21 cellular contexts compared by ENCODE assay signal in genomic region chr12:72083096-72083825, GRCh38.
DNase-seq lines count a peak whose midpoint lies in the region.
"Had no signal": no experiment of that assay in that cellular context is flagged by ENCODE, and none has a peak within 500 bp of the region (broad histone marks: within the 10 kb centered on the region; RNA-seq: fewer than 3 reads in every experiment).

No MANE protein-coding gene starts in this region.

- H3K36me3 ChIP-seq in neuronal stem cell (replicated peaks in 1 of 2; ENCODE audit: control insufficient read depth in 2 of 2, insufficient read depth in 2 of 2, low read length in 2 of 2) = no peaks in the 10 kb centered on the region
- H3K36me3 ChIP-seq: SJSA1 had no signal

- H2BK12ac ChIP-seq in neuronal stem cell (ENCODE audit: low read length) = no peak overlapping the region

- H3K9me3 ChIP-seq in neuronal stem cell (replicated peaks in 1 of 2; ENCODE audit: control insufficient read depth in 2 of 2, insufficient read depth in 1 of 2, low read depth in 1 of 2, low read length in 2 of 2) = no peaks in the 10 kb centered on the region
- H3K9me3 ChIP-seq: Caco-2, SJSA1 had no signal

- H3K4me1 ChIP-seq in neuronal stem cell (ENCODE audit: control insufficient read depth in 2 of 2, insufficient read depth in 1 of 2, low read depth in 1 of 2, low read length in 2 of 2) = peaks cover 0 to 3% of the 10 kb centered on the region in 2 donors
- H3K4me1 ChIP-seq: Caco-2, SJSA1 had no signal

- no peak overlapping the region for H3K18ac ChIP-seq in neuronal stem cell (ENCODE audit: low read length)

- H3K4ac ChIP-seq in neuronal stem cell (ENCODE audit: low read length) = no peak overlapping the region

- H3K27me3 ChIP-seq in neuronal stem cell (ENCODE audit: control insufficient read depth in 3 of 3, insufficient read depth in 3 of 3, low read depth in 1 of 3, low read length in 3 of 3) = no peaks in the 10 kb centered on the region
- H3K27me3 ChIP-seq: SJSA1 had no signal

- H2AFZ ChIP-seq in neuronal stem cell (ENCODE audit: low read length) = peak overlapping the region; percentile 2

- peak overlapping the region; percentile 3 for H3K27ac ChIP-seq in neuronal stem cell (replicated peaks; ENCODE audit: low read length)
- H3K27ac ChIP-seq: SJSA1 had no signal

- H2BK5ac ChIP-seq in neuronal stem cell (ENCODE audit: low read length) = no peak overlapping the region

- peak; percentile 14 to 53 for DNase-seq in NCI-H524 (lab: John Stamatoyannopoulos, UW)
- no peak for DNase-seq in NCI-H524 treated with DMSO at 0.1 percent for 48 hours (lab: John Stamatoyannopoulos, UW)
- peak; percentile 44 for DNase-seq in NCI-H1694 treated with DMSO at 0.1 percent for 48 hours (lab: John Stamatoyannopoulos, UW)
- peak; percentile 96 for DNase-seq in cerebellar cortex (ENCODE audit: low spot score)
- no peak for DNase-seq in neuronal stem cell (ENCODE audit: low spot score)
- DNase-seq in NCI-H2029 (lab: John Stamatoyannopoulos, UW) = no peak
- DNase-seq in NCI-H1048 (lab: John Stamatoyannopoulos, UW) = no peak
- DNase-seq in DMS53 treated with DMSO at 0.1 percent for 48 hours (lab: John Stamatoyannopoulos, UW; ENCODE audit: unreplicated experiment) = no peak
- DNase-seq: Caco-2; CD4-positive, alpha-beta memory T cell; DMS79 treated with DMSO at 0.1 percent for 48 hours; IMR-90; KG1; NCI-H1092 treated with DMSO at 0.1 percent for 48 hours; NCI-H1436; NCI-H1930; NCI-H774; Right ventricle myocardium superior; RPMI8226; T-cell had no signal

- H3K79me1 ChIP-seq in neuronal stem cell (ENCODE audit: low read depth, low read length) = no peaks in the 10 kb centered on the region

- no peak overlapping the region for H4K8ac ChIP-seq in neuronal stem cell (ENCODE audit: low read depth, low read length)

- no peak overlapping the region for H4K91ac ChIP-seq in neuronal stem cell (ENCODE audit: low read depth, low read length, poor library complexity)

- H3K4me2 ChIP-seq in neuronal stem cell (ENCODE audit: insufficient read depth, low read length, poor library complexity, severe bottlenecking) = no peak overlapping the region

- no peak overlapping the region for H2AK5ac ChIP-seq in neuronal stem cell (ENCODE audit: low read depth, low read length)

- H3K4me3 ChIP-seq in neuronal stem cell (ENCODE audit: low read length in 2 of 2) = no peak overlapping the region
- H3K4me3 ChIP-seq: SJSA1 had no signal

- H3K23ac ChIP-seq in neuronal stem cell (ENCODE audit: low read depth, low read length, poor library complexity) = no peak overlapping the region

- no peak overlapping the region for H2BK120ac ChIP-seq in neuronal stem cell (ENCODE audit: low read depth, low read length)

- no peak overlapping the region for H2BK15ac ChIP-seq in neuronal stem cell (ENCODE audit: low read length)

- no peak overlapping the region for H3K9ac ChIP-seq in neuronal stem cell (ENCODE audit: low read depth, low read length, poor library complexity)

- H3K14ac ChIP-seq in neuronal stem cell (ENCODE audit: low read length) = no peak overlapping the region

- no CpG with 5 or more reads among the region's 4 CpGs for WGBS in neuronal stem cell (ENCODE audit: extremely low coverage in 2 of 2, insufficient read length in 2 of 2, insufficient replicate concordance in 1 of 2), 2 donors

Comparison
In these comparisons a context has a peak if more than half of its experiments do, and no peak if none do; other contexts are left out.
1. DNase-seq: peak in NCI-H524 (2 of 2), NCI-H1694 treated with DMSO at 0.1 percent for 48 hours (single experiment) and cerebellar cortex (single experiment); none in NCI-H524 treated with DMSO at 0.1 percent for 48 hours (single experiment), neuronal stem cell (single experiment), NCI-H2029 (single experiment), NCI-H1048 (single experiment) and DMS53 treated with DMSO at 0.1 percent for 48 hours (single experiment).